Comparison of ENCODE assay signal across 8 cellular contexts in the genomic region with DNA sequence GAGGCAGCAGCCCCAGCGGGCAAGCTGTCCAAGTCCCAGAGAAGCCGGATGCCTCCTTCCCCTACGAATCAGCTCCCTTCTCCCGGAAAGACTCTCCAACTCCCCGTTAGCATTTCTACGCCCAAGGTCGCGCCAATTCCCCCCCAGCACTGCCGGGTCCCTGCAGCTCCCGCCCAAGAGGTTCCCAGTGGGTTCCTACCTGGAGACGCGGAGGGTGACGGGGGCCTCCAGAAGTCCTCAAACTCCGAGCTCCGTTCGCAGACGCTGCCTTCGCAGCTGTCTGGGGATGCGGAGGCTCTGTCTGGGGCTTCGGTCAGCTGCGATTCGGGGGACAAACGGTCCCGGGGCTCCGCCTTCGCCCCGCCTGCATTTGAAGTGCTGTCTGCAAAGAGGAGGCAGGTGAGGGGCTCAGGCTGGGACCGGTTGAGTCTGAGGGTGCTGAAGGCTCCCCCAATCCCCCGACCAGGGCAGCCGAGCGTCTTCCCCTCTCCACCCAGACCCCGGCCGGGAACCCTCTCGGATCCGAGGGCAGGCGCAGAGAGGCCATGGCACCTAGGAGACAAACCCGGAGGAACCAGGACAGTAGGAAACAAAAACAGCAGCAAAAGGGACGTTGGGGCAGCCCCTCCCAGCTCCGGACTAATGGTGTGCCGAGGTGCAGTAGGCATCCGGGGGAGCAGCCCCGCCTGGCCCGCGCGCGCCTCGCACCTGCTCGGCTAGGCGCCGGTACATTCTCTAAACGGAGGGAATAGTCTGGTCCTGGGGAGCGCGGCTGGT. TPM values are rescaled to one million over a fixed set of nuclear protein-coding genes. Genes with fewer than 3 reads are reported as not detected.
A peak's percentile ranks its signal among the peaks of the same experiment; 100 is the strongest.
DNase-seq lines count a peak whose midpoint lies in the region; ATAC-seq and TF ChIP-seq lines count a peak whose summit lies in the region.

No MANE protein-coding gene starts in this region.

- intact Hi-C loops in esophagus muscularis mucosa (cut with DNase I): no loop called here

- no peak for TF ChIP-seq POLR2A in esophagus muscularis mucosa (IDR thresholded peaks at IDR 0.05; ENCODE audit: low read depth)

- ATAC-seq in WTC11: peak; percentile 3
- ATAC-seq in HG03097 (IDR thresholded peaks at IDR 0.05; ENCODE audit: low FRiP score, unreplicated experiment): no peak

- peaks cover 45% of the 10 kb centered on the region for H3K4me1 ChIP-seq in BLaER1
- H3K4me1 ChIP-seq in esophagus muscularis mucosa: peaks cover 50 to 70% (median 69%) of the 10 kb centered on the region in 4 donors
- peaks cover 21% of the 10 kb centered on the region for H3K4me1 ChIP-seq in osteoblast (ENCODE audit: insufficient read depth, low read length)

- peak overlapping the region; percentile 91 for H3K4me2 ChIP-seq in BLaER1
- peak overlapping the region; percentile 58 for H3K4me2 ChIP-seq in osteoblast (ENCODE audit: insufficient read depth, low read length)

- peak overlapping the region; percentile 77 for H3K4me3 Mint-ChIP-seq in WTC11

- H3K4me1 Mint-ChIP-seq in WTC11: peaks cover 43% of the 10 kb centered on the region

- no peaks in the 10 kb centered on the region for H3K9me3 Mint-ChIP-seq in WTC11

- DNase-seq in H7 (peak; percentile 73), WTC11 (ENCODE audit: low spot score) (peak; percentile 44), esophagus muscularis mucosa (ENCODE audit: extremely low spot score) (no peak), osteoblast (ENCODE audit: insufficient read length, low spot score, missing footprints) (peak; percentile 88), inferior parietal cortex (ENCODE audit: extremely low spot score) (no peak), Ammon's horn (ENCODE audit: low spot score) (no peak)

- 25% methylated on average over 16 of the region's 53 CpGs for WGBS in esophagus muscularis mucosa

- peaks cover 99% of the 10 kb centered on the region for H3K27me3 Mint-ChIP-seq in WTC11 (ENCODE audit: low read depth)

- H3K4me3 ChIP-seq in BLaER1 (peak overlapping the region; percentile 73), H7 (ENCODE audit: insufficient read depth, low read depth, low read length) (peak overlapping the region; percentile 45), esophagus muscularis mucosa (peak overlapping the region; percentile 48 to 57 (median 54)), osteoblast (ENCODE audit: insufficient read depth, low read length) (no peak overlapping the region)

- H2AFZ ChIP-seq in osteoblast (ENCODE audit: low read length): no peak overlapping the region

- H3K36me3 Mint-ChIP-seq in WTC11: peaks cover 14% of the 10 kb centered on the region

- H3K27ac ChIP-seq in BLaER1: peak overlapping the region; percentile 97
- no peak overlapping the region for H3K27ac ChIP-seq in esophagus muscularis mucosa (replicated peaks in 1 of 4)
- H3K27ac ChIP-seq in osteoblast (ENCODE audit: low read depth, low read length): no peak overlapping the region

- peaks cover 15% of the 10 kb centered on the region for H3K9me3 ChIP-seq in BLaER1
- H3K9me3 ChIP-seq in esophagus muscularis mucosa: no peaks in the 10 kb centered on the region
- H3K9me3 ChIP-seq in osteoblast (ENCODE audit: low read depth, low read length): no peaks in the 10 kb centered on the region

- H3K27me3 ChIP-seq in BLaER1 (peaks cover 17% of the 10 kb centered on the region), H7 (ENCODE audit: control insufficient read depth, insufficient read depth, low read length) (peaks cover 100% of the 10 kb centered on the region), esophagus muscularis mucosa (peaks cover 20 to 96% (median 69%) of the 10 kb centered on the region in 4 donors), osteoblast (ENCODE audit: insufficient read depth, low read length) (peaks cover 97% of the 10 kb centered on the region)

- H3K9ac ChIP-seq in BLaER1: peak overlapping the region; percentile 91

- CTCF ChIA-PET in WTC11 (lab: Charles Lee): interaction anchor here (1.3 kb wide), 1 partner anchor 41 kb away, joined by 4 read pairs; no protein-coding TSS in a partner anchor

- H3K79me2 ChIP-seq in osteoblast (ENCODE audit: insufficient read depth, low read length): no peaks in the 10 kb centered on the region

- H3K27ac Mint-ChIP-seq in WTC11: no peak overlapping the region

- peaks cover 41% of the 10 kb centered on the region for H3K36me3 ChIP-seq in BLaER1
- H3K36me3 ChIP-seq in H7 (replicated peaks; ENCODE audit: control insufficient read depth, insufficient read depth, low read length): no peaks in the 10 kb centered on the region
- no peaks in the 10 kb centered on the region for H3K36me3 ChIP-seq in esophagus muscularis mucosa
- no peaks in the 10 kb centered on the region for H3K36me3 ChIP-seq in osteoblast (ENCODE audit: insufficient read depth, low read length)

- POLR2A ChIA-PET in WTC11 (lab: Charles Lee): interaction anchor here (1.1 kb wide), 1 partner anchor 349 kb away, joined by 4 read pairs; the partner anchor contains the start of gene RPL5

- no peak for TF ChIP-seq CTCF in WTC11 (IDR thresholded peaks at IDR 0.05)
- TF ChIP-seq CTCF in esophagus muscularis mucosa (IDR thresholded peaks at IDR 0.05): no peak
- no peak for TF ChIP-seq CTCF in osteoblast (IDR thresholded peaks at IDR 0.05; ENCODE audit: extremely low read depth, low read depth, low read length)

- H4K20me1 ChIP-seq in BLaER1 (peaks cover 18% of the 10 kb centered on the region), osteoblast (ENCODE audit: insufficient read depth, low read length) (peaks cover 13% of the 10 kb centered on the region)

- TF ChIP-seq EP300 in esophagus muscularis mucosa (IDR thresholded peaks at IDR 0.05): no peak

TF ChIP-seq in WTC11, 78 proteins besides CTCF, POLR2A, EP300 and RAD21:
- TF ChIP-seq ZNF416 (CRISPR knock-in tag; IDR thresholded peaks at IDR 0.05) (no peak), TEAD1 (CRISPR knock-in tag; IDR thresholded peaks at IDR 0.05) (peak; percentile 39; the same call in 1 of the 2 replicates), JUN (CRISPR knock-in tag; IDR thresholded peaks at IDR 0.05) (no peak), JAZF1 (CRISPR knock-in tag; IDR thresholded peaks at IDR 0.05) (no peak), ESRRA (CRISPR knock-in tag; IDR thresholded peaks at IDR 0.05; ENCODE audit: borderline replicate concordance) (peak; percentile 18; the same call in 1 of the 2 replicates), HMGA2 (CRISPR knock-in tag; IDR thresholded peaks at IDR 0.05) (no peak)
- TF ChIP-seq, protein P1, sequence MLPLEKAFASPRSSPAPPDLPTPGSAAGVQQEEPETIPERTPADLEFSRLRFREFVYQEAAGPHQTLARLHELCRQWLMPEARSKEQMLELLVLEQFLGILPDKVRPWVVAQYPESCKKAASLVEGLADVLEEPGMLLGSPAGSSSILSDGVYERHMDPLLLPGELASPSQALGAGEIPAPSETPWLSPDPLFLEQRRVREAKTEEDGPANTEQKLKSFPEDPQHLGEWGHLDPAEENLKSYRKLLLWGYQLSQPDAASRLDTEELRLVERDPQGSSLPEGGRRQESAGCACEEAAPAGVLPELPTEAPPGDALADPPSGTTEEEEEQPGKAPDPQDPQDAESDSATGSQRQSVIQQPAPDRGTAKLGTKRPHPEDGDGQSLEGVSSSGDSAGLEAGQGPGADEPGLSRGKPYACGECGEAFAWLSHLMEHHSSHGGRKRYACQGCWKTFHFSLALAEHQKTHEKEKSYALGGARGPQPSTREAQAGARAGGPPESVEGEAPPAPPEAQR (CRISPR knock-in tag; IDR thresholded peaks at IDR 0.05): no peak
- TF ChIP-seq, protein P2, sequence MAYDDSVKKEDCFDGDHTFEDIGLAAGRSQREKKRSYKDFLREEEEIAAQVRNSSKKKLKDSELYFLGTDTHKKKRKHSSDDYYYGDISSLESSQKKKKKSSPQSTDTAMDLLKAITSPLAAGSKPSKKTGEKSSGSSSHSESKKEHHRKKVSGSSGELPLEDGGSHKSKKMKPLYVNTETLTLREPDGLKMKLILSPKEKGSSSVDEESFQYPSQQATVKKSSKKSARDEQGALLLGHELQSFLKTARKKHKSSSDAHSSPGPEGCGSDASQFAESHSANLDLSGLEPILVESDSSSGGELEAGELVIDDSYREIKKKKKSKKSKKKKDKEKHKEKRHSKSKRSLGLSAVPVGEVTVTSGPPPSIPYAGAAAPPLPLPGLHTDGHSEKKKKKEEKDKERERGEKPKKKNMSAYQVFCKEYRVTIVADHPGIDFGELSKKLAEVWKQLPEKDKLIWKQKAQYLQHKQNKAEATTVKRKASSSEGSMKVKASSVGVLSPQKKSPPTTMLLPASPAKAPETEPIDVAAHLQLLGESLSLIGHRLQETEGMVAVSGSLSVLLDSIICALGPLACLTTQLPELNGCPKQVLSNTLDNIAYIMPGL (CRISPR knock-in tag; IDR thresholded peaks at IDR 0.05): 0 out of 2 replicates have a peak, but pooled peaks have one; percentile 25
- TF ChIP-seq, protein P3, sequence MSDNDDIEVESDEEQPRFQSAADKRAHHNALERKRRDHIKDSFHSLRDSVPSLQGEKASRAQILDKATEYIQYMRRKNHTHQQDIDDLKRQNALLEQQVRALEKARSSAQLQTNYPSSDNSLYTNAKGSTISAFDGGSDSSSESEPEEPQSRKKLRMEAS (CRISPR knock-in tag; IDR thresholded peaks at IDR 0.05): no peak
TF ChIP-seq in WTC11: peak in this region for 3.

RNA-seq across cellular contexts. Expression of gene GFI1, which starts 3.9 kb away (rescaled TPM):
- 0.11 and 0.48 TPM in 2 replicates for total RNA-seq in H7 (2014; rRNA removed; shearing (Covaris generic))
- total RNA-seq in WTC11 (2021) (0.18 to 0.46 TPM (median 0.35 TPM) in 3 replicates), esophagus muscularis mucosa (1 to 10 TPM in 1 of 4 donors, under 1 TPM in 3; 0.32 to 3.3 (median 0.81) TPM), osteoblast (under 0.01 TPM in 1 of 2 replicates, not detected in the other)

Comparison
In these comparisons a context has a peak if more than half of its experiments do, and no peak if none do; other contexts are left out.
1. DNase-seq: peak in H7 (single experiment), WTC11 (single experiment) and osteoblast (single experiment); none in esophagus muscularis mucosa (single experiment), inferior parietal cortex (single experiment) and Ammon's horn (single experiment).